In genomic region chr2:16198166-16198912, GRCh38 we compare ENCODE assay signal across 11 cellular contexts.
DNase-seq lines count a peak whose midpoint lies in the region; ATAC-seq and TF ChIP-seq lines count a peak whose summit lies in the region.
"Had no signal": no experiment of that assay in that cellular context is flagged by ENCODE, and none has a peak within 500 bp of the region (broad histone marks: within the 10 kb centered on the region; RNA-seq: fewer than 3 reads in every experiment).

No MANE protein-coding gene starts in this region.

- DNase-seq in HFF-Myc (ENCODE audit: extremely low read depth, low read depth) = no peak
- DNase-seq in mesothelial cell of epicardium (ENCODE audit: low spot score in 2 of 2, unreplicated experiment in 2 of 2) = no peak
- DNase-seq in stimulated activated CD4-positive, alpha-beta T cell treated with anti-CD3 and anti-CD28 coated beads, Interleukin-4, amount 100 ng/mL, for 24 hours = no peak
- no peak for DNase-seq in left cardiac atrium
- no peak for DNase-seq in GM19238 (ENCODE audit: insufficient read length, low spot score)
- DNase-seq: Caco-2; CD4-positive, alpha-beta T cell; H9 had no signal

- TF ChIP-seq CTCF in HFF-Myc (IDR thresholded peaks at IDR 0.05; ENCODE audit: low read depth, low read length, missing control alignments) (peak; percentile 1), mesothelial cell of epicardium (IDR thresholded peaks at IDR 0.05; ENCODE audit: unreplicated experiment) (no peak)

- peak; percentile 72; the same call in 2 of the 3 replicates for ATAC-seq in SK-N-SH treated with all-trans-retinoic acid at 6 μM for 48 hours
- no peak for ATAC-seq in left cardiac atrium
- no peak for ATAC-seq in GM19351 (IDR thresholded peaks at IDR 0.05; ENCODE audit: unreplicated experiment)

- H3K4me3 ChIP-seq in HFF-Myc (replicated peaks; ENCODE audit: low read depth, low read length) = no peak overlapping the region

- H3K36me3 Mint-ChIP-seq in mesothelial cell of epicardium = no peaks in the 10 kb centered on the region
- H3K36me3 Mint-ChIP-seq: IgD-negative memory B cell had no signal

- no peaks in the 10 kb centered on the region for H3K9me3 Mint-ChIP-seq in mesothelial cell of epicardium
- H3K9me3 Mint-ChIP-seq: CD4-positive, alpha-beta T cell had no signal

- H3K27ac Mint-ChIP-seq in mesothelial cell of epicardium = peak overlapping the region; percentile 70
- H3K27ac Mint-ChIP-seq: CD4-positive, alpha-beta T cell; IgD-negative memory B cell had no signal

- intact Hi-C loops in left cardiac atrium (cut with DNase I) = no loop called here

- H3K4me1 Mint-ChIP-seq in mesothelial cell of epicardium = peaks cover 13% of the 10 kb centered on the region
- H3K4me1 Mint-ChIP-seq: IgD-negative memory B cell had no signal

- no peaks in the 10 kb centered on the region for H3K27me3 Mint-ChIP-seq in mesothelial cell of epicardium (ENCODE audit: low read depth)
- H3K27me3 Mint-ChIP-seq: CD4-positive, alpha-beta T cell had no signal

- no peak overlapping the region for H3K4me3 Mint-ChIP-seq in mesothelial cell of epicardium
- H3K4me3 Mint-ChIP-seq: CD4-positive, alpha-beta T cell; H9; IgD-negative memory B cell had no signal

TF ChIP-seq in SK-N-SH treated with all-trans-retinoic acid at 6 μM for 48 hours, 23 proteins besides CTCF, POLR2A, EP300 and RAD21:
- TF ChIP-seq ZNF565 (CRISPR knock-in tag; conservative IDR thresholded peaks at IDR 0.05; ENCODE audit: low read depth) (peak; percentile 69; the same call in 1 of the 2 replicates), BACH2 (CRISPR knock-in tag; IDR thresholded peaks at IDR 0.05; ENCODE audit: borderline replicate concordance) (peak; percentile 72; the same call in 1 of the 2 replicates), ZNF70 (CRISPR knock-in tag; IDR thresholded peaks at IDR 0.05) (peak; percentile 57), ZNF8 (CRISPR knock-in tag; IDR thresholded peaks at IDR 0.05) (peak; percentile 38; the same call in 1 of the 2 replicates), OSR1 (CRISPR knock-in tag; IDR thresholded peaks at IDR 0.05) (no peak), ZC3H10 (CRISPR knock-in tag; IDR thresholded peaks at IDR 0.05) (no peak), RARB (CRISPR knock-in tag; IDR thresholded peaks at IDR 0.05) (no peak), TOX (CRISPR knock-in tag; IDR thresholded peaks at IDR 0.05; ENCODE audit: borderline replicate concordance) (no peak), POU6F1 (CRISPR knock-in tag; IDR thresholded peaks at IDR 0.05; ENCODE audit: borderline replicate concordance, low read depth) (no peak), SNAI2 (CRISPR knock-in tag; IDR thresholded peaks at IDR 0.05) (no peak), PPARA (CRISPR knock-in tag; IDR thresholded peaks at IDR 0.05; ENCODE audit: borderline replicate concordance) (no peak), ESRRG (CRISPR knock-in tag; IDR thresholded peaks at IDR 0.05) (peak; percentile 74; the same call in 1 of the 2 replicates), GLIS3 (CRISPR knock-in tag; IDR thresholded peaks at IDR 0.05) (peak; percentile 64; the same call in 1 of the 2 replicates), ZFP30 (CRISPR knock-in tag; IDR thresholded peaks at IDR 0.05) (0 out of 2 replicates have a peak, but pooled peaks have one; percentile 18), CSRNP3 (CRISPR knock-in tag; IDR thresholded peaks at IDR 0.05) (peak; percentile 78; the same call in 1 of the 2 replicates), TSHZ2 (CRISPR knock-in tag; IDR thresholded peaks at IDR 0.05) (peak; percentile 98), CREB5 (CRISPR knock-in tag; IDR thresholded peaks at IDR 0.05; ENCODE audit: low read depth) (no peak), ISL1 (CRISPR knock-in tag; IDR thresholded peaks at IDR 0.05) (peak; percentile 23; the same call in 1 of the 2 replicates), ARNTL (CRISPR knock-in tag; IDR thresholded peaks at IDR 0.05; ENCODE audit: borderline replicate concordance, low read depth) (0 out of 2 replicates have a peak, but pooled peaks have one; percentile 65), CSDC2 (CRISPR knock-in tag; IDR thresholded peaks at IDR 0.05) (no peak), ZFP3 (CRISPR knock-in tag; IDR thresholded peaks at IDR 0.05) (no peak), PATZ1 (CRISPR knock-in tag; IDR thresholded peaks at IDR 0.05; ENCODE audit: borderline replicate concordance) (no peak), TCF4 (CRISPR knock-in tag; IDR thresholded peaks at IDR 0.05; ENCODE audit: borderline replicate concordance) (peak; percentile 94)
